25 cellular contexts compared by ENCODE assay signal in the genomic region with DNA sequence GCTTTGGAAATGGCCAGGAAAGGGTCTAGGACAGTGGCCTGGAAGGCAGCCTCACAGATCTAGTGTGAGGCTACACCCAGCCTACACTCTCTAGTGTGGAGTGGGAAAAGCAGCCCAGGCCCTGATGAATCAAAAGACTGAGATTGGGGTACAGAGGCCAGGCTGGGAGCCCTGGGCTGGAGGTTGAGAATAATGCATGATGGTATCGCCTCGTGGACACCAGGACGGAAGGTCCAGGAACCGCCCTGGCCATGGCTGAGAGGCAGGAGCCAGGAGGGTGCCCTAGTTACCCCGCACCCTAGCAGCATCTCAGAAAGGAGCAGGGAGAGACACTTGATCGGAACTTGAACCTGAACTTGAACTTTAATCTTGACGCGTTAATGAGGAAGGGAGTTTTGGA. TPM values are rescaled to one million over a fixed set of nuclear protein-coding genes. Genes with fewer than 3 reads are reported as not detected.
"Had no signal": no experiment of that assay in that cellular context is flagged by ENCODE, and none has a peak within 500 bp of the region (broad histone marks: within the 10 kb centered on the region; RNA-seq: fewer than 3 reads in every experiment).

No MANE protein-coding gene starts in this region.

- H3K36me3 Mint-ChIP-seq: activated naive CD4-positive, alpha-beta T cell treated with anti-CD3 and anti-CD28 coated beads, Interleukin-2, amount 10 ng/mL, durations not matched to agents 7 days and 5 days; activated naive CD8-positive, alpha-beta T cell; brain; WTC11 had no signal

- H3K4me1 Mint-ChIP-seq: activated CD4-positive, alpha-beta T cell treated with anti-CD3 and anti-CD28 coated beads for 36 hours; activated naive CD8-positive, alpha-beta T cell treated with anti-CD3 and anti-CD28 coated beads, Interleukin-2, amount 50 U/mL, for 24 hours had no signal

- H3K27ac ChIP-seq: SJSA1 had no signal

- ATAC-seq: activated CD4-positive, alpha-beta T cell treated with anti-CD3 and anti-CD28 coated beads for 36 hours; activated CD4-positive, CD25-positive, alpha-beta regulatory T cell treated with anti-CD3 and anti-CD28 coated beads, Interleukin-2, amount 50 U/mL, for 24 hours; activated naive CD8-positive, alpha-beta T cell treated with anti-CD3 and anti-CD28 coated beads, Interleukin-2, amount 50 U/mL, for 24 hours had no signal

- H3K36me3 ChIP-seq: SJSA1 had no signal

- H3K4me2 ChIP-seq: SK-N-SH had no signal

- H3K9me3 ChIP-seq: SJSA1, SK-N-SH had no signal

- H3K27ac Mint-ChIP-seq: activated CD4-positive, alpha-beta T cell treated with anti-CD3 and anti-CD28 coated beads for 36 hours; activated CD4-positive, alpha-beta T cell treated with anti-CD3 and anti-CD28 coated beads, Interleukin-2, amount 10 ng/mL, durations not matched to agents 7 days and 5 days; activated CD8-positive, alpha-beta T cell treated with anti-CD3 and anti-CD28 coated beads, Interleukin-2, amount 10 ng/mL, durations not matched to agents 7 days and 5 days; activated naive CD4-positive, alpha-beta T cell treated with anti-CD3 and anti-CD28 coated beads, Interleukin-2, amount 10 ng/mL, durations not matched to agents 7 days and 5 days; activated naive CD8-positive, alpha-beta T cell; activated naive CD8-positive, alpha-beta T cell treated with anti-CD3 and anti-CD28 coated beads, Interleukin-2, amount 50 U/mL, for 24 hours; activated T-cell treated with anti-CD3 and anti-CD28 coated beads, Interleukin-2, amount 50 U/mL, for 24 hours; T-helper 1 cell treated with Interleukin-12 subunit alpha and Interleukin-12 subunit beta and Interleukin-4 antibody, amounts not matched to agents 30 μg/mL and 1 μg/mL, for 36 hours; T-helper 2 cell treated with Interferon-gamma antibody and Interleukin-4, amounts not matched to agents 5 μg/mL and 100 μg/mL, for 36 hours; WTC11 had no signal

- DNase-seq: activated CD4-positive, alpha-beta T cell treated with anti-CD3 and anti-CD28 coated beads for 36 hours; activated CD4-positive, alpha-beta T cell treated with anti-CD3 and anti-CD28 coated beads, Interleukin-2, amount 10 ng/mL, durations not matched to agents 7 days and 5 days; activated CD4-positive, alpha-beta T cell treated with anti-CD3 and anti-CD28 coated beads, Interleukin-2, amount 50 U/mL, for 48 hours; activated CD8-positive, alpha-beta T cell treated with anti-CD3 and anti-CD28 coated beads, Interleukin-2, amount 10 ng/mL, durations not matched to agents 7 days and 5 days; activated naive CD4-positive, alpha-beta T cell treated with anti-CD3 and anti-CD28 coated beads, Interleukin-2, amount 10 ng/mL, durations not matched to agents 7 days and 5 days; activated naive CD8-positive, alpha-beta T cell treated with anti-CD3 and anti-CD28 coated beads, Interleukin-2, amount 50 U/mL, for 24 hours; activated T-cell treated with anti-CD3 and anti-CD28 coated beads, Interleukin-2, amount 50 U/mL, for 24 hours; NCI-H1092 treated with DMSO at 0.1 percent for 48 hours; NCI-H1417 treated with DMSO at 0.1 percent for 48 hours; NCI-H187 treated with DMSO at 0.1 percent for 48 hours; NCI-H2081; NCI-H226; NCI-H69; SHP77; SK-N-SH had no signal

- H3K4me3 ChIP-seq: SJSA1 had no signal

- H3K4me3 Mint-ChIP-seq: activated CD4-positive, alpha-beta T cell treated with anti-CD3 and anti-CD28 coated beads for 36 hours; activated CD4-positive, alpha-beta T cell treated with anti-CD3 and anti-CD28 coated beads, Interleukin-2, amount 10 ng/mL, durations not matched to agents 7 days and 5 days; activated CD8-positive, alpha-beta T cell treated with anti-CD3 and anti-CD28 coated beads, Interleukin-2, amount 10 ng/mL, durations not matched to agents 7 days and 5 days; activated naive CD4-positive, alpha-beta T cell treated with anti-CD3 and anti-CD28 coated beads, Interleukin-2, amount 10 ng/mL, durations not matched to agents 7 days and 5 days; activated naive CD8-positive, alpha-beta T cell; activated naive CD8-positive, alpha-beta T cell treated with anti-CD3 and anti-CD28 coated beads, Interleukin-2, amount 50 U/mL, for 24 hours; activated T-cell treated with anti-CD3 and anti-CD28 coated beads, Interleukin-2, amount 50 U/mL, for 24 hours; brain; T-helper 1 cell treated with Interleukin-12 subunit alpha and Interleukin-12 subunit beta and Interleukin-4 antibody, amounts not matched to agents 30 μg/mL and 1 μg/mL, for 36 hours; T-helper 2 cell treated with Interferon-gamma antibody and Interleukin-4, amounts not matched to agents 5 μg/mL and 100 μg/mL, for 36 hours; WTC11 had no signal

- H3K27me3 Mint-ChIP-seq: activated CD4-positive, alpha-beta T cell treated with anti-CD3 and anti-CD28 coated beads for 36 hours; activated naive CD8-positive, alpha-beta T cell had no signal

- H3K4me1 ChIP-seq: SJSA1 had no signal

- H3K9me2 ChIP-seq: SK-N-SH had no signal

- H3K9me3 Mint-ChIP-seq: activated CD4-positive, alpha-beta T cell treated with anti-CD3 and anti-CD28 coated beads, Interleukin-2, amount 10 ng/mL, durations not matched to agents 7 days and 5 days; activated naive CD4-positive, alpha-beta T cell treated with anti-CD3 and anti-CD28 coated beads, Interleukin-2, amount 10 ng/mL, durations not matched to agents 7 days and 5 days; activated naive CD8-positive, alpha-beta T cell treated with anti-CD3 and anti-CD28 coated beads, Interleukin-2, amount 50 U/mL, for 24 hours; activated T-cell treated with anti-CD3 and anti-CD28 coated beads, Interleukin-2, amount 50 U/mL, for 24 hours; brain; T-helper 1 cell treated with Interleukin-12 subunit alpha and Interleukin-12 subunit beta and Interleukin-4 antibody, amounts not matched to agents 30 μg/mL and 1 μg/mL, for 36 hours; T-helper 2 cell treated with Interferon-gamma antibody and Interleukin-4, amounts not matched to agents 5 μg/mL and 100 μg/mL, for 36 hours; WTC11 had no signal

RNA-seq across cellular contexts. Expression of gene NFAM1, which starts 40.5 kb away (rescaled TPM):
- total RNA-seq: bronchial epithelial cell, M059J, RPMI7951, SJSA1 had no signal
